ENCODE assay signal across 1 cellular context in genomic region chr13:49936085-49936942, GRCh38.
A peak's percentile ranks its signal among the peaks of the same experiment; 100 is the strongest.
TF ChIP-seq lines count a peak whose summit lies in the region.

A gene with protein sequence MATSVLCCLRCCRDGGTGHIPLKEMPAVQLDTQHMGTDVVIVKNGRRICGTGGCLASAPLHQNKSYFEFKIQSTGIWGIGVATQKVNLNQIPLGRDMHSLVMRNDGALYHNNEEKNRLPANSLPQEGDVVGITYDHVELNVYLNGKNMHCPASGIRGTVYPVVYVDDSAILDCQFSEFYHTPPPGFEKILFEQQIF (minus strand): TSS chr13:49936340. CDS start chr13:49936235, 105 bp downstream.

TF ChIP-seq in K562, 482 proteins besides CTCF, POLR2A, EP300 and RAD21 (continued from another document and continues in another):
- TF ChIP-seq AFF4 (CRISPR knock-in tag; IDR thresholded peaks at IDR 0.05), result 0 out of 2 replicates have a peak, but pooled peaks have one; percentile 55
- TF ChIP-seq TCFL5 (CRISPR knock-in tag; conservative IDR thresholded peaks at IDR 0.05), result no peak
- TF ChIP-seq, protein P1, sequence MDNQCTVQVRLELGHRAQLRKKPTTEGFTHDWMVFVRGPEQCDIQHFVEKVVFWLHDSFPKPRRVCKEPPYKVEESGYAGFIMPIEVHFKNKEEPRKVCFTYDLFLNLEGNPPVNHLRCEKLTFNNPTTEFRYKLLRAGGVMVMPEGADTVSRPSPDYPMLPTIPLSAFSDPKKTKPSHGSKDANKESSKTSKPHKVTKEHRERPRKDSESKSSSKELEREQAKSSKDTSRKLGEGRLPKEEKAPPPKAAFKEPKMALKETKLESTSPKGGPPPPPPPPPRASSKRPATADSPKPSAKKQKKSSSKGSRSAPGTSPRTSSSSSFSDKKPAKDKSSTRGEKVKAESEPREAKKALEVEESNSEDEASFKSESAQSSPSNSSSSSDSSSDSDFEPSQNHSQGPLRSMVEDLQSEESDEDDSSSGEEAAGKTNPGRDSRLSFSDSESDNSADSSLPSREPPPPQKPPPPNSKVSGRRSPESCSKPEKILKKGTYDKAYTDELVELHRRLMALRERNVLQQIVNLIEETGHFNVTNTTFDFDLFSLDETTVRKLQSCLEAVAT (IDR thresholded peaks at IDR 0.05), result peak in 1 of 2 experiments; percentile 74; a peak in 1 of 4 replicates
- TF ChIP-seq ZKSCAN8 (CRISPR knock-in tag; IDR thresholded peaks at IDR 0.05), result no peak
- no peak for TF ChIP-seq CHD4 (IDR thresholded peaks at IDR 0.05; ENCODE audit: insufficient read depth, insufficient replicate concordance, low read depth, low read length, poor library complexity, severe bottlenecking)
- peak; percentile 76 for TF ChIP-seq TAF1 (IDR thresholded peaks at IDR 0.05; ENCODE audit: control insufficient read depth, extremely low read depth, insufficient read depth, low read length, severe bottlenecking)
- no peak for TF ChIP-seq SRSF3 (IDR thresholded peaks at IDR 0.05; ENCODE audit: insufficient read depth, low read length)
- TF ChIP-seq, protein P2, sequence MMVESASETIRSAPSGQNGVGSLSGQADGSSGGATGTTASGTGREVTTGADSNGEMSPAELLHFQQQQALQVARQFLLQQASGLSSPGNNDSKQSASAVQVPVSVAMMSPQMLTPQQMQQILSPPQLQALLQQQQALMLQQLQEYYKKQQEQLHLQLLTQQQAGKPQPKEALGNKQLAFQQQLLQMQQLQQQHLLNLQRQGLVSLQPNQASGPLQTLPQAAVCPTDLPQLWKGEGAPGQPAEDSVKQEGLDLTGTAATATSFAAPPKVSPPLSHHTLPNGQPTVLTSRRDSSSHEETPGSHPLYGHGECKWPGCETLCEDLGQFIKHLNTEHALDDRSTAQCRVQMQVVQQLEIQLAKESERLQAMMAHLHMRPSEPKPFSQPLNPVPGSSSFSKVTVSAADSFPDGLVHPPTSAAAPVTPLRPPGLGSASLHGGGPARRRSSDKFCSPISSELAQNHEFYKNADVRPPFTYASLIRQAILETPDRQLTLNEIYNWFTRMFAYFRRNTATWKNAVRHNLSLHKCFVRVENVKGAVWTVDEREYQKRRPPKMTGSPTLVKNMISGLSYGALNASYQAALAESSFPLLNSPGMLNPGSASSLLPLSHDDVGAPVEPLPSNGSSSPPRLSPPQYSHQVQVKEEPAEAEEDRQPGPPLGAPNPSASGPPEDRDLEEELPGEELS (CRISPR knock-in tag; IDR thresholded peaks at IDR 0.05; ENCODE audit: borderline replicate concordance), result no peak
- peak; percentile 88 for TF ChIP-seq VEZF1 (CRISPR knock-in tag; IDR thresholded peaks at IDR 0.05)
- TF ChIP-seq, protein P3, sequence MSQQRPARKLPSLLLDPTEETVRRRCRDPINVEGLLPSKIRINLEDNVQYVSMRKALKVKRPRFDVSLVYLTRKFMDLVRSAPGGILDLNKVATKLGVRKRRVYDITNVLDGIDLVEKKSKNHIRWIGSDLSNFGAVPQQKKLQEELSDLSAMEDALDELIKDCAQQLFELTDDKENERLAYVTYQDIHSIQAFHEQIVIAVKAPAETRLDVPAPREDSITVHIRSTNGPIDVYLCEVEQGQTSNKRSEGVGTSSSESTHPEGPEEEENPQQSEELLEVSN (IDR thresholded peaks at IDR 0.05; ENCODE audit: borderline replicate concordance in 1 of 2, extremely low read depth in 1 of 2, insufficient read depth in 1 of 2, insufficient read length in 1 of 2, low read depth in 1 of 2, low read length in 1 of 2, poor library complexity in 1 of 2, severe bottlenecking in 1 of 2), result peak in 1 of 2 experiments; percentile 19
- 0 out of 2 replicates have a peak, but pooled peaks have one; percentile 31 for TF ChIP-seq GATAD2A (IDR thresholded peaks at IDR 0.05)
- TF ChIP-seq BRD9 (IDR thresholded peaks at IDR 0.05; ENCODE audit: low read depth, partially characterized antibody), result no peak
- peak; percentile 91 for TF ChIP-seq SP1 (CRISPR knock-in tag; IDR thresholded peaks at IDR 0.05)
- peak; percentile 75 for TF ChIP-seq ZBTB7A (IDR thresholded peaks at IDR 0.05; ENCODE audit: borderline replicate concordance, control insufficient read depth, low read depth, low read length)
- peak in 1 of 2 experiments; percentile 12; a peak in 1 of 4 replicates for TF ChIP-seq TEAD1 (CRISPR knock-in tag; IDR thresholded peaks at IDR 0.05)
- 0 out of 2 replicates have a peak, but pooled peaks have one; percentile 33 for TF ChIP-seq PML (IDR thresholded peaks at IDR 0.05; ENCODE audit: low read length)
- TF ChIP-seq KLF1 (tag; IDR thresholded peaks at IDR 0.05), result no peak
- peak; percentile 49; the same call in 1 of the 2 replicates for TF ChIP-seq ESRRA (IDR thresholded peaks at IDR 0.05; ENCODE audit: borderline replicate concordance, low read depth)
- TF ChIP-seq MYBL2 (IDR thresholded peaks at IDR 0.05; ENCODE audit: low read depth), result peak; percentile 64
- TF ChIP-seq MYBL2 (CRISPR knock-in tag; IDR thresholded peaks at IDR 0.05; ENCODE audit: borderline replicate concordance), result no peak
- peak in 2 of 3 experiments; percentile 45 to 68 for TF ChIP-seq YY1 (IDR thresholded peaks at IDR 0.05; ENCODE audit: borderline replicate concordance in 1 of 3, control insufficient read depth in 1 of 3, extremely low read depth in 1 of 3, insufficient read depth in 3 of 3, insufficient read length in 1 of 3, insufficient replicate concordance in 2 of 3, low read depth in 1 of 3, low read length in 2 of 3)
- TF ChIP-seq CBX8 (IDR thresholded peaks at IDR 0.05; ENCODE audit: borderline replicate concordance, extremely low read depth, low read depth, low read length, poor library complexity, severe bottlenecking), result no peak
- TF ChIP-seq, protein P4, sequence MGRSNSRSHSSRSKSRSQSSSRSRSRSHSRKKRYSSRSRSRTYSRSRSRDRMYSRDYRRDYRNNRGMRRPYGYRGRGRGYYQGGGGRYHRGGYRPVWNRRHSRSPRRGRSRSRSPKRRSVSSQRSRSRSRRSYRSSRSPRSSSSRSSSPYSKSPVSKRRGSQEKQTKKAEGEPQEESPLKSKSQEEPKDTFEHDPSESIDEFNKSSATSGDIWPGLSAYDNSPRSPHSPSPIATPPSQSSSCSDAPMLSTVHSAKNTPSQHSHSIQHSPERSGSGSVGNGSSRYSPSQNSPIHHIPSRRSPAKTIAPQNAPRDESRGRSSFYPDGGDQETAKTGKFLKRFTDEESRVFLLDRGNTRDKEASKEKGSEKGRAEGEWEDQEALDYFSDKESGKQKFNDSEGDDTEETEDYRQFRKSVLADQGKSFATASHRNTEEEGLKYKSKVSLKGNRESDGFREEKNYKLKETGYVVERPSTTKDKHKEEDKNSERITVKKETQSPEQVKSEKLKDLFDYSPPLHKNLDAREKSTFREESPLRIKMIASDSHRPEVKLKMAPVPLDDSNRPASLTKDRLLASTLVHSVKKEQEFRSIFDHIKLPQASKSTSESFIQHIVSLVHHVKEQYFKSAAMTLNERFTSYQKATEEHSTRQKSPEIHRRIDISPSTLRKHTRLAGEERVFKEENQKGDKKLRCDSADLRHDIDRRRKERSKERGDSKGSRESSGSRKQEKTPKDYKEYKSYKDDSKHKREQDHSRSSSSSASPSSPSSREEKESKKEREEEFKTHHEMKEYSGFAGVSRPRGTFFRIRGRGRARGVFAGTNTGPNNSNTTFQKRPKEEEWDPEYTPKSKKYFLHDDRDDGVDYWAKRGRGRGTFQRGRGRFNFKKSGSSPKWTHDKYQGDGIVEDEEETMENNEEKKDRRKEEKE (IDR thresholded peaks at IDR 0.05; ENCODE audit: borderline replicate concordance in 1 of 2, control insufficient read depth in 1 of 2, low read depth in 2 of 2, low read length in 1 of 2), result no peak; a peak in 1 of 4 replicates
- TF ChIP-seq FOXJ2 (tag; IDR thresholded peaks at IDR 0.05), result no peak
- no peak for TF ChIP-seq TBL1XR1 (IDR thresholded peaks at IDR 0.05; ENCODE audit: low read length in 2 of 2)
- TF ChIP-seq CTBP1 (IDR thresholded peaks at IDR 0.05; ENCODE audit: borderline replicate concordance), result peak; percentile 54; the same call in 1 of the 2 replicates
- TF ChIP-seq COPS2 (conservative IDR thresholded peaks at IDR 0.05), result no peak
- TF ChIP-seq NR2C2 (CRISPR knock-in tag; IDR thresholded peaks at IDR 0.05), result 0 out of 2 replicates have a peak, but pooled peaks have one; percentile 43
- no peak for TF ChIP-seq NR2C2 (tag; IDR thresholded peaks at IDR 0.05)
- TF ChIP-seq ZNF217 (CRISPR knock-in tag; IDR thresholded peaks at IDR 0.05), result no peak
- no peak for TF ChIP-seq STAT5A (IDR thresholded peaks at IDR 0.05; ENCODE audit: borderline replicate concordance, low read length)
- peak; percentile 85; the same call in 1 of the 2 replicates for TF ChIP-seq TFAP4 (CRISPR knock-in tag; IDR thresholded peaks at IDR 0.05; ENCODE audit: borderline replicate concordance)
- TF ChIP-seq CREB1 (IDR thresholded peaks at IDR 0.05), result no peak; the same call in 1 of the 2 replicates
- peak; percentile 64; the same call in 1 of the 2 replicates for TF ChIP-seq CREB1 (CRISPR knock-in tag; IDR thresholded peaks at IDR 0.05)
- peak; percentile 98 for TF ChIP-seq CC2D1A (IDR thresholded peaks at IDR 0.05)
- TF ChIP-seq ETV5 (CRISPR knock-in tag; IDR thresholded peaks at IDR 0.05; ENCODE audit: low read depth), result peak; percentile 30; the same call in 1 of the 2 replicates
- TF ChIP-seq CREB3L1 (IDR thresholded peaks at IDR 0.05; ENCODE audit: borderline replicate concordance, low read depth), result peak; percentile 72; the same call in 1 of the 2 replicates
- TF ChIP-seq PHF8 (IDR thresholded peaks at IDR 0.05; ENCODE audit: borderline replicate concordance, low read length), result peak; percentile 75; the same call in 1 of the 2 replicates
- TF ChIP-seq SMAD4 (CRISPR knock-in tag; conservative IDR thresholded peaks at IDR 0.05), result peak; percentile 60; the same call in 1 of the 2 replicates
- no peak for TF ChIP-seq POLR2H (tag; IDR thresholded peaks at IDR 0.05; ENCODE audit: low read depth)
- TF ChIP-seq RB1 (IDR thresholded peaks at IDR 0.05; ENCODE audit: low read depth), result peak; percentile 73
- TF ChIP-seq GABPB1 (CRISPR knock-in tag; IDR thresholded peaks at IDR 0.05), result peak; percentile 74; the same call in 1 of the 2 replicates
- TF ChIP-seq, protein P5, sequence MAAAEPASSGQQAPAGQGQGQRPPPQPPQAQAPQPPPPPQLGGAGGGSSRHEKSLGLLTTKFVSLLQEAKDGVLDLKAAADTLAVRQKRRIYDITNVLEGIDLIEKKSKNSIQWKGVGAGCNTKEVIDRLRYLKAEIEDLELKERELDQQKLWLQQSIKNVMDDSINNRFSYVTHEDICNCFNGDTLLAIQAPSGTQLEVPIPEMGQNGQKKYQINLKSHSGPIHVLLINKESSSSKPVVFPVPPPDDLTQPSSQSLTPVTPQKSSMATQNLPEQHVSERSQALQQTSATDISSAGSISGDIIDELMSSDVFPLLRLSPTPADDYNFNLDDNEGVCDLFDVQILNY (CRISPR knock-in tag; IDR thresholded peaks at IDR 0.05), result 0 out of 2 replicates have a peak, but pooled peaks have one; percentile 33
- no peak for TF ChIP-seq KHSRP (IDR thresholded peaks at IDR 0.05)
